3 cellular contexts compared by ENCODE assay signal in genomic region chr1:95983831-95984230, GRCh38.
"Had no signal": no experiment of that assay in that cellular context is flagged by ENCODE, and none has a peak within 500 bp of the region (broad histone marks: within the 10 kb centered on the region; RNA-seq: fewer than 3 reads in every experiment).

No MANE protein-coding gene starts in this region.

- H3K4me3 ChIP-seq: GM12878 had no signal

- ATAC-seq: GM12878 had no signal

- DNase-seq: GDM1, GF-D8 had no signal
